In the genomic region with DNA sequence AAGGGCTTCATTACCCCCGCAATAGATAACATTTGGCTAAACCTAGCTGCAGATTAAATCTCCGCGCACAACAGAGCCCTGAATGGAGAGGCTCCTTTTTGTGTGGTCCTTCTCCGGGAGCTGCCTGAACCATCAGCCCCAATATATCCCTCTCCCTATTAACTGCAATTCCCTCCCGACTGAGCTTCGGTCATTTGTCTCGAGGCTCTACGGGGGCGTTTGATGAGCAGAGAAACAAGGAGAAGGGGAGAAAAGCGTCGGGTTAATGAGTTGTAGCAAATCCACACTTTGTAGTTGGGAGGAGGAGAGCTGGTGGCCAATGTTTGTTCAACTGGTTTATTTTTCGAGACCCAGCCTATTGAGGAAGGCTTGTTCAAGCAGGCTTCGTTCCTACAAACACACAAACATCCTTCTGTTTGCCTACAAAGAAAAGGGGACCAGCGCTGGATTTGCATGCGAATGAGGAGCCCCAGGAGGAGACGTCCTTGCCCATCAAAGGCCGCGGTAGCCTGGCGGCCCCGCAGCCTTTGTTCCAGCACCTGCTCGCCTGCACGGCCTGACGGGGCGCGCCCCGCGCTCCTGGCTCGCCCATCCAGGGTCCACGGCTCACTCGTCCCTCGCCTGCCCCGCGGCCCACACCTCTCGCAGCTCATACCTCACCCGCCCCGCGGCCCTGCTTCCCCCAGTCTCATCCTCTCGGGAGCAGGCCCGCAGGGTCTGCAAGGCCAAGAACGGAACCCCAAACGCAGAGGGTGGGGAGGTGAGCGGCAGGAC, we compare ENCODE assay signal across 13 cellular contexts. TPM values are rescaled to one million over a fixed set of nuclear protein-coding genes. Genes with fewer than 3 reads are reported as not detected.
A peak's percentile ranks its signal among the peaks of the same experiment; 100 is the strongest.
DNase-seq lines count a peak whose midpoint lies in the region; ATAC-seq, FAIRE-seq and TF ChIP-seq lines count a peak whose summit lies in the region.
"Had no signal": no experiment of that assay in that cellular context is flagged by ENCODE, and none has a peak within 500 bp of the region (broad histone marks: within the 10 kb centered on the region; RNA-seq: fewer than 3 reads in every experiment).

No MANE protein-coding gene starts in this region.

- H3K27me3 ChIP-seq in CD4-positive, alpha-beta memory T cell (ENCODE audit: insufficient read depth, low read length) = peaks cover 78% of the 10 kb centered on the region
- peaks cover 60 to 66% of the 10 kb centered on the region in 2 donors for H3K27me3 ChIP-seq in naive thymus-derived CD4-positive, alpha-beta T cell (ENCODE audit: control insufficient read depth in 2 of 2, insufficient read depth in 2 of 2, low read length in 2 of 2)

- H3K9me3 ChIP-seq in CD4-positive, alpha-beta memory T cell (ENCODE audit: control insufficient read depth in 1 of 2, low read length in 2 of 2) = no peaks in the 10 kb centered on the region
- no peaks in the 10 kb centered on the region for H3K9me3 ChIP-seq in HEK293 (ENCODE audit: control insufficient read depth, insufficient read depth, low read depth, low read length)
- no peaks in the 10 kb centered on the region for H3K9me3 ChIP-seq in naive thymus-derived CD4-positive, alpha-beta T cell (ENCODE audit: control insufficient read depth in 2 of 3, low read length in 3 of 3)
- H3K9me3 ChIP-seq: adrenal gland, gastroesophageal sphincter had no signal

- TF ChIP-seq CTCF in HEK293 (tag by site-specific recombination; IDR thresholded peaks at IDR 0.05) (no peak), astrocyte of the spinal cord (IDR thresholded peaks at IDR 0.05; ENCODE audit: low read depth, low read length) (no peak)

- CTCF ChIA-PET in CD4-positive, alpha-beta memory T cell (lab: Charles Lee; ENCODE audit: partially characterized antibody) = no interaction called here
- CTCF ChIA-PET in HEK293 (lab: Yijun Ruan, JAX) = interaction anchor here (0.6 to 1.4 kb wide), 2 partner anchors 228 to 243 kb away, joined by 3 to 7 read pairs; no protein-coding TSS in a partner anchor
- CTCF ChIA-PET in naive thymus-derived CD4-positive, alpha-beta T cell (lab: Charles Lee) = interaction anchor here (0.6 to 0.9 kb wide), 2 partner anchors 10 to 196 kb away, joined by 3 to 4 read pairs; no protein-coding TSS in a partner anchor
- CTCF ChIA-PET in activated CD8-positive, alpha-beta T cell treated with anti-CD3 and anti-CD28 coated beads, Interleukin-2, amount 10 ng/mL, durations not matched to agents 7 days and 5 days (lab: Charles Lee) = no interaction called here

- intact Hi-C loops in CD4-positive, alpha-beta memory T cell (cut with micrococcal nuclease) = no loop called here
- intact Hi-C loops in naive thymus-derived CD4-positive, alpha-beta T cell (cut with micrococcal nuclease) = loop anchor here in 1 of 2 donors (10.0 kb wide), 1 partner anchor 629 kb away; the partner anchor contains the start of gene TNPO1

- H3K4me1 Mint-ChIP-seq in CD4-positive, alpha-beta memory T cell = peaks cover 3 to 14% (median 6%) of the 10 kb centered on the region in 4 donors
- H3K4me1 Mint-ChIP-seq in naive thymus-derived CD4-positive, alpha-beta T cell = peaks cover 0 to 14% (median 11%) of the 10 kb centered on the region in 7 donors
- peaks cover 11% of the 10 kb centered on the region for H3K4me1 Mint-ChIP-seq in activated CD8-positive, alpha-beta T cell treated with anti-CD3 and anti-CD28 coated beads, Interleukin-2, amount 10 ng/mL, durations not matched to agents 7 days and 5 days (ENCODE audit: low read depth)

- FAIRE-seq in urothelium cell line (lab: Jason Lieb, UNC) = no peak

- H3K4me3 Mint-ChIP-seq in CD4-positive, alpha-beta memory T cell = peak overlapping the region in 3 of 8 donors; percentile 17 to 50 (median 42)
- H3K4me3 Mint-ChIP-seq in naive thymus-derived CD4-positive, alpha-beta T cell = no peak overlapping the region
- H3K4me3 Mint-ChIP-seq in activated CD8-positive, alpha-beta T cell treated with anti-CD3 and anti-CD28 coated beads, Interleukin-2, amount 10 ng/mL, durations not matched to agents 7 days and 5 days = no peak overlapping the region
- H3K4me3 Mint-ChIP-seq: T-helper 2 cell treated with Interferon-gamma antibody and Interleukin-4, amounts not matched to agents 5 μg/mL and 100 μg/mL, for 36 hours had no signal

- peaks cover 11% of the 10 kb centered on the region for H3K4me1 ChIP-seq in CD4-positive, alpha-beta memory T cell (ENCODE audit: insufficient read depth, low read length)
- H3K4me1 ChIP-seq in HEK293 (ENCODE audit: control insufficient read depth, insufficient read depth, low read length) = peaks cover 24% of the 10 kb centered on the region
- H3K4me1 ChIP-seq in naive thymus-derived CD4-positive, alpha-beta T cell (ENCODE audit: control insufficient read depth in 2 of 2, insufficient read depth in 2 of 2, low read length in 2 of 2) = peaks cover 8 to 10% of the 10 kb centered on the region in 2 donors

- peaks cover 53 to 59% of the 10 kb centered on the region in 2 donors for H3K27me3 Mint-ChIP-seq in CD4-positive, alpha-beta memory T cell
- H3K27me3 Mint-ChIP-seq in naive thymus-derived CD4-positive, alpha-beta T cell = peaks cover 76 to 84% (median 78%) of the 10 kb centered on the region in 5 donors
- peaks cover 74% of the 10 kb centered on the region for H3K27me3 Mint-ChIP-seq in activated CD8-positive, alpha-beta T cell treated with anti-CD3 and anti-CD28 coated beads, Interleukin-2, amount 10 ng/mL, durations not matched to agents 7 days and 5 days (ENCODE audit: low read depth)

- peak overlapping the region in 5 of 7 donors; percentile 37 to 84 (median 78) for H3K27ac Mint-ChIP-seq in CD4-positive, alpha-beta memory T cell
- H3K27ac Mint-ChIP-seq in naive thymus-derived CD4-positive, alpha-beta T cell = peak overlapping the region in 4 of 9 donors; percentile 29 to 69 (median 49)
- H3K27ac Mint-ChIP-seq in activated CD8-positive, alpha-beta T cell treated with anti-CD3 and anti-CD28 coated beads, Interleukin-2, amount 10 ng/mL, durations not matched to agents 7 days and 5 days = no peak overlapping the region
- H3K27ac Mint-ChIP-seq: T-helper 2 cell treated with Interferon-gamma antibody and Interleukin-4, amounts not matched to agents 5 μg/mL and 100 μg/mL, for 36 hours had no signal

- no peak overlapping the region for H3K27ac ChIP-seq in CD4-positive, alpha-beta memory T cell (ENCODE audit: low read depth, low read length)
- peak overlapping the region; percentile 14; the same call in 1 of the 2 replicates for H3K27ac ChIP-seq in HEK293 (ENCODE audit: extremely low read depth, low read depth, low read length)
- H3K27ac ChIP-seq in naive thymus-derived CD4-positive, alpha-beta T cell (ENCODE audit: low read depth, low read length) = no peak overlapping the region
- H3K27ac ChIP-seq: adrenal gland; BLaER1 treated with 17β-estradiol and CSF1 and Interleukin-3, amounts not matched to agents 10 nM and 100 nM; gastroesophageal sphincter had no signal

- H3K9me3 Mint-ChIP-seq in CD4-positive, alpha-beta memory T cell = peaks cover 0 to 26% (median 5%) of the 10 kb centered on the region in 8 donors
- H3K9me3 Mint-ChIP-seq in naive thymus-derived CD4-positive, alpha-beta T cell = peaks cover 0 to 41% (median 6%) of the 10 kb centered on the region in 11 donors
- H3K9me3 Mint-ChIP-seq in activated CD8-positive, alpha-beta T cell treated with anti-CD3 and anti-CD28 coated beads, Interleukin-2, amount 10 ng/mL, durations not matched to agents 7 days and 5 days (ENCODE audit: insufficient read depth) = no peaks in the 10 kb centered on the region
- H3K9me3 Mint-ChIP-seq: T-helper 2 cell treated with Interferon-gamma antibody and Interleukin-4, amounts not matched to agents 5 μg/mL and 100 μg/mL, for 36 hours had no signal

- DNase-seq in CD4-positive, alpha-beta memory T cell = no peak
- DNase-seq in astrocyte of the spinal cord (ENCODE audit: low read depth, low spot score) = peak; percentile 47
- DNase-seq in left kidney (ENCODE audit: low read depth, low spot score) = peak; percentile 94
- DNase-seq in urothelium cell line (ENCODE audit: low spot score) = no peak
- no peak for DNase-seq in naive thymus-derived CD4-positive, alpha-beta T cell
- no peak for DNase-seq in kidney tubule cell (ENCODE audit: low spot score)
- DNase-seq in activated CD8-positive, alpha-beta T cell treated with anti-CD3 and anti-CD28 coated beads, Interleukin-2, amount 10 ng/mL, durations not matched to agents 7 days and 5 days = no peak
- DNase-seq: adrenal gland had no signal

- ATAC-seq in naive thymus-derived CD4-positive, alpha-beta T cell = no peak
- no peak for ATAC-seq in activated CD8-positive, alpha-beta T cell treated with anti-CD3 and anti-CD28 coated beads, Interleukin-2, amount 10 ng/mL, durations not matched to agents 7 days and 5 days
- ATAC-seq: gastroesophageal sphincter had no signal

- H3K36me3 Mint-ChIP-seq in CD4-positive, alpha-beta memory T cell = no peaks in the 10 kb centered on the region
- peaks cover 0 to 6% (median 3%) of the 10 kb centered on the region in 5 donors for H3K36me3 Mint-ChIP-seq in naive thymus-derived CD4-positive, alpha-beta T cell
- peaks cover 4% of the 10 kb centered on the region for H3K36me3 Mint-ChIP-seq in activated CD8-positive, alpha-beta T cell treated with anti-CD3 and anti-CD28 coated beads, Interleukin-2, amount 10 ng/mL, durations not matched to agents 7 days and 5 days (ENCODE audit: low read depth)

- H3K36me3 ChIP-seq in CD4-positive, alpha-beta memory T cell (ENCODE audit: insufficient read depth, low read length) = no peaks in the 10 kb centered on the region
- peaks cover 0 to 11% of the 10 kb centered on the region in 2 experiments; a peak in 1 of 3 replicates for H3K36me3 ChIP-seq in HEK293 (ENCODE audit: control insufficient read depth in 2 of 2, insufficient read depth in 1 of 2, low read length in 2 of 2)
- no peaks in the 10 kb centered on the region for H3K36me3 ChIP-seq in naive thymus-derived CD4-positive, alpha-beta T cell (ENCODE audit: control insufficient read depth in 2 of 3, insufficient read depth in 3 of 3, low read length in 3 of 3)
- H3K36me3 ChIP-seq: adrenal gland; BLaER1 treated with 17β-estradiol and CSF1 and Interleukin-3, amounts not matched to agents 10 nM and 100 nM; gastroesophageal sphincter had no signal

- POLR2A ChIA-PET in CD4-positive, alpha-beta memory T cell (lab: Charles Lee; ENCODE audit: partially characterized antibody) = no interaction called here
- POLR2A ChIA-PET in HEK293 (lab: Yijun Ruan, JAX) = interaction anchor here (1.0 to 1.2 kb wide), 2 partner anchors 12 to 227 kb away, joined by 3 read pairs; no protein-coding TSS in a partner anchor
- POLR2A ChIA-PET in naive thymus-derived CD4-positive, alpha-beta T cell (lab: Charles Lee) = interaction anchor here (1.1 kb wide), 1 partner anchor 56 kb away, joined by 3 read pairs; no protein-coding TSS in a partner anchor
- POLR2A ChIA-PET in activated CD8-positive, alpha-beta T cell treated with anti-CD3 and anti-CD28 coated beads, Interleukin-2, amount 10 ng/mL, durations not matched to agents 7 days and 5 days (lab: Charles Lee) = no interaction called here

- in situ Hi-C loops in astrocyte of the spinal cord (cut with HindIII; ENCODE audit: low sequenced_read_pairs) = no loop called here

- H3K4me3 ChIP-seq in CD4-positive, alpha-beta memory T cell (ENCODE audit: low read length in 2 of 2) = no peak overlapping the region
- no peak overlapping the region for H3K4me3 ChIP-seq in HEK293 (ENCODE audit: low read depth, low read length)
- peak overlapping the region; percentile 94 for H3K4me3 ChIP-seq in astrocyte of the spinal cord (ENCODE audit: low read depth, low read length)
- no peak overlapping the region for H3K4me3 ChIP-seq in naive thymus-derived CD4-positive, alpha-beta T cell (ENCODE audit: low read length)
- H3K4me3 ChIP-seq: BLaER1 treated with 17β-estradiol and CSF1 and Interleukin-3, amounts not matched to agents 10 nM and 100 nM; gastroesophageal sphincter; lung had no signal

RNA-seq across cellular contexts. Expression of gene FOXD1, which starts 4.7 kb away (rescaled TPM):
- not detected for total RNA-seq in CD4-positive, alpha-beta memory T cell
- under 1 TPM in 1 of 2 donors, not detected in 1; 0.08 TPM for polyA plus RNA-seq in CD4-positive, alpha-beta memory T cell
- total RNA-seq in naive thymus-derived CD4-positive, alpha-beta T cell = under 1 TPM in 2 of 5 experiments, not detected in 3; 0.16 to 0.32 TPM
- not detected for polyA plus RNA-seq in naive thymus-derived CD4-positive, alpha-beta T cell
- total RNA-seq in activated CD8-positive, alpha-beta T cell treated with anti-CD3 and anti-CD28 coated beads, Interleukin-2, amount 10 ng/mL, durations not matched to agents 7 days and 5 days = under 1 TPM in 1 of 2 experiments, not detected in 1; 0.13 TPM

RNA-seq across cellular contexts. Expression of gene BTF3, which starts 54.3 kb away (rescaled TPM):
- 100 to 1,000 TPM; 538 to 557 TPM for total RNA-seq in CD4-positive, alpha-beta memory T cell
- polyA plus RNA-seq in CD4-positive, alpha-beta memory T cell = 100 to 1,000 TPM; 757 to 779 TPM
- 100 to 1,000 TPM; 557 to 758 (median 700) TPM for total RNA-seq in naive thymus-derived CD4-positive, alpha-beta T cell
- 100 to 1,000 TPM; 693 to 843 TPM for polyA plus RNA-seq in naive thymus-derived CD4-positive, alpha-beta T cell
- 100 to 1,000 TPM; 737 to 768 TPM for total RNA-seq in activated CD8-positive, alpha-beta T cell treated with anti-CD3 and anti-CD28 coated beads, Interleukin-2, amount 10 ng/mL, durations not matched to agents 7 days and 5 days

Comparison
In these comparisons a context has a peak if more than half of its experiments do, and no peak if none do; other contexts are left out.
1. DNase-seq: peak in astrocyte of the spinal cord (single experiment) and left kidney (single experiment); none in CD4-positive, alpha-beta memory T cell (0 of 5), urothelium cell line (single experiment), naive thymus-derived CD4-positive, alpha-beta T cell (0 of 9), kidney tubule cell (single experiment) and activated CD8-positive, alpha-beta T cell treated with anti-CD3 and anti-CD28 coated beads, Interleukin-2, amount 10 ng/mL, durations not matched to agents 7 days and 5 days (single experiment).
2. CTCF ChIA-PET loops: an anchor here in HEK293 (0.6 to 1.4 kb wide) and naive thymus-derived CD4-positive, alpha-beta T cell (0.6 to 0.9 kb wide); none called in CD4-positive, alpha-beta memory T cell and activated CD8-positive, alpha-beta T cell treated with anti-CD3 and anti-CD28 coated beads, Interleukin-2, amount 10 ng/mL, durations not matched to agents 7 days and 5 days.
3. POLR2A ChIA-PET loops: an anchor here in HEK293 (1.0 to 1.2 kb wide) and naive thymus-derived CD4-positive, alpha-beta T cell (1.1 kb wide); none called in CD4-positive, alpha-beta memory T cell and activated CD8-positive, alpha-beta T cell treated with anti-CD3 and anti-CD28 coated beads, Interleukin-2, amount 10 ng/mL, durations not matched to agents 7 days and 5 days.